In genomic region chr21:26925636-26926035, GRCh38 we compare ENCODE assay signal across 35 cellular contexts. TPM values are rescaled to one million over a fixed set of nuclear protein-coding genes. Genes with fewer than 3 reads are reported as not detected.
"Had no signal": no experiment of that assay in that cellular context is flagged by ENCODE, and none has a peak within 500 bp of the region (broad histone marks: within the 10 kb centered on the region; RNA-seq: fewer than 3 reads in every experiment).

No MANE protein-coding gene starts in this region.

- H3K27ac ChIP-seq: brain microvascular endothelial cell, PC-9, RWPE1, VCaP had no signal

- H3K4me2 ChIP-seq: PC-9 had no signal

- H3K27me3 Mint-ChIP-seq: activated CD4-positive, alpha-beta memory T cell treated with anti-CD3 and anti-CD28 coated beads, Interleukin-2, amount 10 ng/mL, durations not matched to agents 7 days and 5 days; activated CD8-positive, alpha-beta memory T cell treated with anti-CD3 and anti-CD28 coated beads, Interleukin-2, amount 10 ng/mL, durations not matched to agents 7 days and 5 days; T-helper 17 cell had no signal

- H3K27ac Mint-ChIP-seq: activated CD4-positive, alpha-beta memory T cell treated with anti-CD3 and anti-CD28 coated beads, Interleukin-2, amount 10 ng/mL, durations not matched to agents 7 days and 5 days; activated CD8-positive, alpha-beta memory T cell treated with anti-CD3 and anti-CD28 coated beads, Interleukin-2, amount 10 ng/mL, durations not matched to agents 7 days and 5 days; activated naive CD8-positive, alpha-beta T cell treated with anti-CD3 and anti-CD28 coated beads for 36 hours; T-cell; T-helper 17 cell had no signal

- H3K9me3 Mint-ChIP-seq: activated CD4-positive, alpha-beta memory T cell treated with anti-CD3 and anti-CD28 coated beads, Interleukin-2, amount 10 ng/mL, durations not matched to agents 7 days and 5 days; activated naive CD8-positive, alpha-beta T cell treated with anti-CD3 and anti-CD28 coated beads for 36 hours; T-cell had no signal

- DNase-seq: activated CD4-positive, alpha-beta memory T cell treated with anti-CD3 and anti-CD28 coated beads, Interleukin-2, amount 10 ng/mL, durations not matched to agents 7 days and 5 days; activated CD4-positive, alpha-beta T cell treated with anti-CD3 and anti-CD28 coated beads for 1 hour; activated CD4-positive, alpha-beta T cell treated with anti-CD3 and anti-CD28 coated beads for 48 hours; activated CD4-positive, CD25-positive, alpha-beta regulatory T cell; activated CD8-positive, alpha-beta memory T cell treated with anti-CD3 and anti-CD28 coated beads for 24 hours; activated CD8-positive, alpha-beta memory T cell treated with anti-CD3 and anti-CD28 coated beads, Interleukin-2, amount 10 ng/mL, durations not matched to agents 7 days and 5 days; activated CD8-positive, alpha-beta memory T cell treated with anti-CD3 and anti-CD28 coated beads, Interleukin-2, amount 50 U/mL, for 48 hours; activated effector memory CD4-positive, alpha-beta T cell treated with Interleukin-2 at 50 U/mL for 16 hours; activated naive CD4-positive, alpha-beta T cell treated with anti-CD3 and anti-CD28 coated beads, Interleukin-2, amount 50 U/mL, for 16 hours; activated naive CD8-positive, alpha-beta T cell treated with anti-CD3 and anti-CD28 coated beads for 36 hours; activated T-cell treated with anti-CD3 and anti-CD28 coated beads, Interleukin-2, amount 50 U/mL, for 48 hours; amniotic stem cell; aorta; brain microvascular endothelial cell; central memory CD4-positive, alpha-beta T cell; MM.1S; MV-4-11; NCI-H1092 treated with DMSO at 0.1 percent for 48 hours; NCI-H1417; NCI-H146; NCI-H187; NCI-H2029 treated with DMSO at 0.1 percent for 48 hours; NCI-H2107; NCI-H345; NCI-H524 treated with DMSO at 0.1 percent for 48 hours; NK-92 treated with Interleukin-12 subunit alpha and Interleukin-12 subunit beta, amount 100 ng/mL, for 24 hours; PC-9; SIG-M5; T-cell; T-helper 17 cell had no signal

- ATAC-seq: activated CD8-positive, alpha-beta memory T cell treated with anti-CD3 and anti-CD28 coated beads, Interleukin-2, amount 10 ng/mL, durations not matched to agents 7 days and 5 days; Right ventricle myocardium inferior; T-cell; T-helper 17 cell had no signal

- H2AFZ ChIP-seq: PC-9 had no signal

- H3K4me3 Mint-ChIP-seq: activated CD4-positive, alpha-beta memory T cell treated with anti-CD3 and anti-CD28 coated beads, Interleukin-2, amount 10 ng/mL, durations not matched to agents 7 days and 5 days; activated CD8-positive, alpha-beta memory T cell treated with anti-CD3 and anti-CD28 coated beads, Interleukin-2, amount 10 ng/mL, durations not matched to agents 7 days and 5 days; activated naive CD8-positive, alpha-beta T cell treated with anti-CD3 and anti-CD28 coated beads for 36 hours; T-cell; T-helper 17 cell had no signal

- H3K27me3 ChIP-seq: brain microvascular endothelial cell had no signal

- H3K4me1 Mint-ChIP-seq: activated CD4-positive, alpha-beta memory T cell treated with anti-CD3 and anti-CD28 coated beads, Interleukin-2, amount 10 ng/mL, durations not matched to agents 7 days and 5 days; activated CD8-positive, alpha-beta memory T cell treated with anti-CD3 and anti-CD28 coated beads, Interleukin-2, amount 10 ng/mL, durations not matched to agents 7 days and 5 days; activated naive CD8-positive, alpha-beta T cell treated with anti-CD3 and anti-CD28 coated beads for 36 hours; T-cell; T-helper 17 cell had no signal

- H3K4me3 ChIP-seq: PC-9 had no signal

- H3K36me3 ChIP-seq: brain microvascular endothelial cell had no signal

- H3K36me3 Mint-ChIP-seq: activated CD8-positive, alpha-beta memory T cell treated with anti-CD3 and anti-CD28 coated beads, Interleukin-2, amount 10 ng/mL, durations not matched to agents 7 days and 5 days; activated naive CD8-positive, alpha-beta T cell treated with anti-CD3 and anti-CD28 coated beads for 36 hours; T-cell had no signal

RNA-seq across cellular contexts. Expression of gene ADAMTS5, which starts 41.3 kb away (rescaled TPM):
- total RNA-seq: activated CD4-positive, alpha-beta memory T cell treated with anti-CD3 and anti-CD28 coated beads, Interleukin-2, amount 10 ng/mL, durations not matched to agents 7 days and 5 days; activated CD8-positive, alpha-beta memory T cell treated with anti-CD3 and anti-CD28 coated beads, Interleukin-2, amount 10 ng/mL, durations not matched to agents 7 days and 5 days; activated naive CD8-positive, alpha-beta T cell treated with anti-CD3 and anti-CD28 coated beads for 36 hours; NCI-H460; OCI-LY7; PC-9; T-helper 17 cell had no signal
